ENCODE assay signal across 35 cellular contexts in genomic region chr10:51471271-51471670, GRCh38.
"Had no signal": no experiment of that assay in that cellular context is flagged by ENCODE, and none has a peak within 500 bp of the region (broad histone marks: within the 10 kb centered on the region; RNA-seq: fewer than 3 reads in every experiment).

No MANE protein-coding gene starts in this region.

- H3K4me3 ChIP-seq: MG63 had no signal

- DNase-seq: Karpas-422, MG63, MM.1S, MV-4-11, NCI-H1048, NCI-H1092, NCI-H1092 treated with DMSO at 0.1 percent for 48 hours, NCI-H1105, NCI-H1105 treated with DMSO at 0.1 percent for 48 hours, NCI-H1417, NCI-H1417 treated with DMSO at 0.1 percent for 48 hours, NCI-H1436, NCI-H1436 treated with DMSO at 0.1 percent for 48 hours, NCI-H146, NCI-H1694, NCI-H1694 treated with DMSO at 0.1 percent for 48 hours, NCI-H187, NCI-H187 treated with DMSO at 0.1 percent for 48 hours, NCI-H1930, NCI-H2029, NCI-H2029 treated with DMSO at 0.1 percent for 48 hours, NCI-H2081, NCI-H2081 treated with DMSO at 0.1 percent for 48 hours, NCI-H2107, NCI-H2171, NCI-H2171 treated with DMSO at 0.1 percent for 48 hours, NCI-H2227 treated with DMSO at 0.1 percent for 48 hours, NCI-H226, NCI-H345, NCI-H446, NCI-H446 treated with DMSO at 0.1 percent for 48 hours, NCI-H510A, NCI-H510A treated with DMSO at 0.1 percent for 48 hours, NCI-H524, NCI-H524 treated with DMSO at 0.1 percent for 48 hours had no signal

- H3K36me3 ChIP-seq: MG63 had no signal

- H3K27me3 ChIP-seq: MG63 had no signal

- H3K9me3 ChIP-seq: MG63 had no signal
